8 cellular contexts compared by ENCODE assay signal in genomic region chr16:1494129-1494640, GRCh38. TPM values are rescaled to one million over a fixed set of nuclear protein-coding genes. Genes with fewer than 3 reads are reported as not detected.
DNase-seq lines count a peak whose midpoint lies in the region; ATAC-seq, FAIRE-seq and TF ChIP-seq lines count a peak whose summit lies in the region.

No MANE protein-coding gene starts in this region.

- H3K9me3 ChIP-seq in CD8-positive, alpha-beta memory T cell (ENCODE audit: low read length), result no peaks in the 10 kb centered on the region
- H3K9me3 ChIP-seq in right cardiac atrium (ENCODE audit: control insufficient read depth, low read length), result no peaks in the 10 kb centered on the region
- no peaks in the 10 kb centered on the region for H3K9me3 ChIP-seq in gastrocnemius medialis

- H3K36me3 ChIP-seq in CD8-positive, alpha-beta memory T cell (ENCODE audit: insufficient read depth, low read length), result no peaks in the 10 kb centered on the region
- H3K36me3 ChIP-seq in gastrocnemius medialis, result peaks cover 0 to 41% of the 10 kb centered on the region in 2 donors

- TF ChIP-seq POLR2A in gastrocnemius medialis (IDR thresholded peaks at IDR 0.05) (no peak), GM12892 (IDR thresholded peaks at IDR 0.05; ENCODE audit: low read depth, low read length) (no peak)

- CTCF ChIA-PET in CD8-positive, alpha-beta memory T cell (lab: Charles Lee), result no interaction called here

- H3K27me3 ChIP-seq in CD8-positive, alpha-beta memory T cell (ENCODE audit: insufficient read depth, low read length, poor library complexity, severe bottlenecking), result no peaks in the 10 kb centered on the region
- H3K27me3 ChIP-seq in right cardiac atrium (ENCODE audit: control insufficient read depth, insufficient read depth), result no peaks in the 10 kb centered on the region
- no peaks in the 10 kb centered on the region for H3K27me3 ChIP-seq in gastrocnemius medialis

- no peak for ATAC-seq in activated naive CD4-positive, alpha-beta T cell treated with anti-CD3 and anti-CD28 coated beads, Interleukin-2, amount 50 U/mL, for 72 hours
- ATAC-seq in right cardiac atrium, result peak; percentile 75 to 76
- peak; percentile 46 to 55 for ATAC-seq in gastrocnemius medialis
- no peak for ATAC-seq in HG02610 (IDR thresholded peaks at IDR 0.05; ENCODE audit: unreplicated experiment)

- peak; percentile 27 to 69 (median 58) for TF ChIP-seq CTCF in gastrocnemius medialis (IDR thresholded peaks at IDR 0.05 in 4 of 5, conservative IDR thresholded peaks at IDR 0.05 in 1 of 5)

- no peak for DNase-seq in CD8-positive, alpha-beta memory T cell
- peak; percentile 72 for DNase-seq in HT1080 (ENCODE audit: low read depth)
- no peak for DNase-seq in activated naive CD4-positive, alpha-beta T cell treated with anti-CD3 and anti-CD28 coated beads, Interleukin-2, amount 50 U/mL, for 72 hours (ENCODE audit: low spot score in 2 of 2)
- peak; percentile 76 to 90 (median 89) for DNase-seq in right cardiac atrium
- DNase-seq in gastrocnemius medialis, result peak; percentile 53 to 74
- no peak for DNase-seq in NCI-H1417 (lab: John Stamatoyannopoulos, UW)
- no peak for DNase-seq in GM12892 (ENCODE audit: insufficient read length)

- peaks cover 9 to 17% (median 11%) of the 10 kb centered on the region in 3 donors for H3K4me1 Mint-ChIP-seq in CD8-positive, alpha-beta memory T cell

- FAIRE-seq in GM12892 (lab: Jason Lieb, UNC), result no peak

- intact Hi-C loops in right cardiac atrium (cut with DNase I), result loop anchor here in 1 of 4 donors (5.0 to 10.0 kb wide), 2 partner anchors 71 to 123 kb away; no protein-coding TSS in a partner anchor
- intact Hi-C loops in gastrocnemius medialis (cut with DNase I; ENCODE audit: low total_unique reads), result loop anchor here (2.0 to 10.0 kb wide), 6 partner anchors 37 to 211 kb away; partner anchors contain the start of genes CRAMP1, IFT140 and MAPK8IP3

- peaks cover 0 to 32% (median 0%) of the 10 kb centered on the region in 3 donors for H3K36me3 Mint-ChIP-seq in CD8-positive, alpha-beta memory T cell
- peaks cover 7 to 13% of the 10 kb centered on the region in 2 donors for H3K36me3 Mint-ChIP-seq in activated naive CD4-positive, alpha-beta T cell treated with anti-CD3 and anti-CD28 coated beads, Interleukin-2, amount 50 U/mL, for 72 hours

- WGBS in right cardiac atrium, result 16% methylated on average over 25 of the region's 25 CpGs

- in situ Hi-C loops in gastrocnemius medialis (cut with MboI; ENCODE audit: low sequenced_read_pairs in 4 of 4), result no loop called here

- H3K4me3 Mint-ChIP-seq in CD8-positive, alpha-beta memory T cell, result peak overlapping the region; percentile 86 to 97 (median 92)

- peaks cover 15% of the 10 kb centered on the region for H3K4me1 ChIP-seq in CD8-positive, alpha-beta memory T cell (ENCODE audit: insufficient read depth, low read length)
- peaks cover 4% of the 10 kb centered on the region for H3K4me1 ChIP-seq in right cardiac atrium (ENCODE audit: control insufficient read depth, insufficient read depth, low read length)
- H3K4me1 ChIP-seq in gastrocnemius medialis, result peaks cover 15 to 20% of the 10 kb centered on the region in 2 donors

- H3K9me3 Mint-ChIP-seq in CD8-positive, alpha-beta memory T cell, result no peaks in the 10 kb centered on the region
- H3K9me3 Mint-ChIP-seq in activated naive CD4-positive, alpha-beta T cell treated with anti-CD3 and anti-CD28 coated beads, Interleukin-2, amount 50 U/mL, for 72 hours, result no peaks in the 10 kb centered on the region

- H3K4me3 ChIP-seq in CD8-positive, alpha-beta memory T cell (ENCODE audit: low read length), result peak overlapping the region; percentile 51
- H3K4me3 ChIP-seq in right cardiac atrium (ENCODE audit: low read length) (peak overlapping the region; percentile 86), gastrocnemius medialis (peak overlapping the region; percentile 78 to 95 (median 83))

- peak overlapping the region; percentile 83 for H3K27ac ChIP-seq in CD8-positive, alpha-beta memory T cell (ENCODE audit: low read depth, low read length)
- peak overlapping the region; percentile 22 for H3K27ac ChIP-seq in right cardiac atrium (ENCODE audit: low read length)
- peak overlapping the region; percentile 84 to 98 (median 92) for H3K27ac ChIP-seq in gastrocnemius medialis

- POLR2A ChIA-PET in CD8-positive, alpha-beta memory T cell (lab: Charles Lee), result interaction anchor here (1.1 to 2.1 kb wide), 3 partner anchors 39 to 212 kb away, joined by 3 to 6 read pairs (median 3); partner anchors contain the start of genes MAPK8IP3 and TMEM204

- peak overlapping the region in 5 of 8 donors; percentile 23 to 61 (median 45) for H3K27ac Mint-ChIP-seq in CD8-positive, alpha-beta memory T cell
- H3K27ac Mint-ChIP-seq in activated naive CD4-positive, alpha-beta T cell treated with anti-CD3 and anti-CD28 coated beads, Interleukin-2, amount 50 U/mL, for 72 hours, result peak overlapping the region; percentile 94 to 95

- no peaks in the 10 kb centered on the region for H3K27me3 Mint-ChIP-seq in CD8-positive, alpha-beta memory T cell

RNA-seq across cellular contexts. Expression of gene TELO2, which starts 1.0 kb away (rescaled TPM):
- total RNA-seq in CD8-positive, alpha-beta memory T cell, result 10 to 100 TPM; 84.7 to 84.9 TPM
- polyA plus RNA-seq in CD8-positive, alpha-beta memory T cell, result 14.0 TPM
- total RNA-seq in HT1080 (2014; rRNA removed; shearing (Covaris generic)), result 27.1 and 35.6 TPM in 2 replicates
- polyA plus RNA-seq in HT1080 (2015; cell fraction: cytosol; rRNA removed), result 15.9 and 19.3 TPM in 2 replicates
- 205 and 222 TPM in 2 replicates for polyA plus RNA-seq in HT1080 (2015; cell fraction: nucleus; rRNA removed)
- 10 to 100 TPM; 53.4 to 94.9 TPM for total RNA-seq in activated naive CD4-positive, alpha-beta T cell treated with anti-CD3 and anti-CD28 coated beads, Interleukin-2, amount 50 U/mL, for 72 hours
- total RNA-seq in right cardiac atrium, result 10 to 100 TPM; 21.2 to 29.2 (median 23.2) TPM
- polyA plus RNA-seq in right cardiac atrium, result 24.6 TPM
- total RNA-seq in gastrocnemius medialis, result 10 to 100 TPM in 2 of 4 donors, 1 to 10 TPM in 2; 2.9 to 11.2 (median 9.8) TPM
- polyA plus RNA-seq in GM12892 (2012; ENCODE audit: missing spikeins), result 13.7 TPM

RNA-seq across cellular contexts. Expression of gene PTX4, which starts 5.4 kb away (rescaled TPM):
- not detected for total RNA-seq in CD8-positive, alpha-beta memory T cell
- polyA plus RNA-seq in CD8-positive, alpha-beta memory T cell, result not detected
- not detected in 2 replicates for total RNA-seq in HT1080 (2014; rRNA removed; shearing (Covaris generic))
- polyA plus RNA-seq in HT1080 (2015; cell fraction: cytosol; rRNA removed), result 0.09 TPM in 1 of 2 replicates, not detected in the other
- not detected in 2 replicates for polyA plus RNA-seq in HT1080 (2015; cell fraction: nucleus; rRNA removed)
- not detected for total RNA-seq in activated naive CD4-positive, alpha-beta T cell treated with anti-CD3 and anti-CD28 coated beads, Interleukin-2, amount 50 U/mL, for 72 hours
- total RNA-seq in right cardiac atrium, result under 1 TPM in 2 of 4 donors, not detected in 2; 0.18 to 0.28 TPM
- polyA plus RNA-seq in right cardiac atrium, result 0.09 TPM
- under 1 TPM in 1 of 4 donors, not detected in 3; 0.41 TPM for total RNA-seq in gastrocnemius medialis
- polyA plus RNA-seq in GM12892 (2012; ENCODE audit: missing spikeins), result not detected

RNA-seq across cellular contexts. Expression of gene CLCN7, which starts 19.4 kb away (rescaled TPM):
- 10 to 100 TPM; 52.8 to 59.1 TPM for total RNA-seq in CD8-positive, alpha-beta memory T cell
- 29.3 TPM for polyA plus RNA-seq in CD8-positive, alpha-beta memory T cell
- total RNA-seq in HT1080 (2014; rRNA removed; shearing (Covaris generic)), result 57.5 and 67.0 TPM in 2 replicates
- 36.1 and 37.2 TPM in 2 replicates for polyA plus RNA-seq in HT1080 (2015; cell fraction: cytosol; rRNA removed)
- 95.4 and 109 TPM in 2 replicates for polyA plus RNA-seq in HT1080 (2015; cell fraction: nucleus; rRNA removed)
- 100 to 1,000 TPM in 1 of 2 donors, 10 to 100 TPM in 1; 43.2 to 138 TPM for total RNA-seq in activated naive CD4-positive, alpha-beta T cell treated with anti-CD3 and anti-CD28 coated beads, Interleukin-2, amount 50 U/mL, for 72 hours
- 10 to 100 TPM; 32.9 to 54.8 (median 49.0) TPM for total RNA-seq in right cardiac atrium
- polyA plus RNA-seq in right cardiac atrium, result 35.7 TPM
- total RNA-seq in gastrocnemius medialis, result 10 to 100 TPM; 24.8 to 45.8 (median 38.4) TPM
- polyA plus RNA-seq in GM12892 (2012; ENCODE audit: missing spikeins), result 14.7 TPM

RNA-seq across cellular contexts. Expression of gene TMEM204, which starts 39.3 kb away (rescaled TPM):
- 10 to 100 TPM; 27.1 to 30.9 TPM for total RNA-seq in CD8-positive, alpha-beta memory T cell
- polyA plus RNA-seq in CD8-positive, alpha-beta memory T cell, result 68.4 TPM
- 35.7 and 37.2 TPM in 2 replicates for total RNA-seq in HT1080 (2014; rRNA removed; shearing (Covaris generic))
- 27.4 and 30.2 TPM in 2 replicates for polyA plus RNA-seq in HT1080 (2015; cell fraction: cytosol; rRNA removed)
- polyA plus RNA-seq in HT1080 (2015; cell fraction: nucleus; rRNA removed), result 18.9 and 21.2 TPM in 2 replicates
- 10 to 100 TPM; 10.3 to 17.6 TPM for total RNA-seq in activated naive CD4-positive, alpha-beta T cell treated with anti-CD3 and anti-CD28 coated beads, Interleukin-2, amount 50 U/mL, for 72 hours
- 10 to 100 TPM; 19.0 to 22.1 (median 20.9) TPM for total RNA-seq in right cardiac atrium
- polyA plus RNA-seq in right cardiac atrium, result 32.2 TPM
- 10 to 100 TPM; 14.7 to 27.7 (median 22.1) TPM for total RNA-seq in gastrocnemius medialis
- 0.15 TPM for polyA plus RNA-seq in GM12892 (2012; ENCODE audit: missing spikeins)

RNA-seq across cellular contexts. Expression of gene CCDC154, which starts 49.8 kb away (rescaled TPM):
- 1 to 10 TPM; 2.3 to 2.8 TPM for total RNA-seq in CD8-positive, alpha-beta memory T cell
- not detected for polyA plus RNA-seq in CD8-positive, alpha-beta memory T cell
- 0.03 and 0.26 TPM in 2 replicates for total RNA-seq in HT1080 (2014; rRNA removed; shearing (Covaris generic))
- polyA plus RNA-seq in HT1080 (2015; cell fraction: cytosol; rRNA removed), result not detected in 2 replicates
- polyA plus RNA-seq in HT1080 (2015; cell fraction: nucleus; rRNA removed), result 0.11 and 0.13 TPM in 2 replicates
- 1 to 10 TPM; 2.6 to 3.6 TPM for total RNA-seq in activated naive CD4-positive, alpha-beta T cell treated with anti-CD3 and anti-CD28 coated beads, Interleukin-2, amount 50 U/mL, for 72 hours
- total RNA-seq in right cardiac atrium (1 to 10 TPM in 2 of 4 donors, under 1 TPM in 2; 0.39 to 1.8 (median 0.89) TPM), gastrocnemius medialis (under 1 TPM in 1 of 4 donors, not detected in 3; 0.40 TPM)
- 0.50 TPM for polyA plus RNA-seq in right cardiac atrium
- 0.38 TPM for polyA plus RNA-seq in GM12892 (2012; ENCODE audit: missing spikeins)

Comparison
In these comparisons a context has a peak if more than half of its experiments do, and no peak if none do; other contexts are left out.
1. DNase-seq: peak in HT1080 (single experiment), right cardiac atrium (3 of 3) and gastrocnemius medialis (2 of 2); none in CD8-positive, alpha-beta memory T cell (0 of 5), activated naive CD4-positive, alpha-beta T cell treated with anti-CD3 and anti-CD28 coated beads, Interleukin-2, amount 50 U/mL, for 72 hours (0 of 2), NCI-H1417 (0 of 3) and GM12892 (single experiment).
2. H3K27ac ChIP-seq: peak in every context shown above with its lines; median percentile 92 in gastrocnemius medialis; 83 in CD8-positive, alpha-beta memory T cell; 22 in right cardiac atrium.
3. ATAC-seq: peak in right cardiac atrium (2 of 2) and gastrocnemius medialis (2 of 2); none in activated naive CD4-positive, alpha-beta T cell treated with anti-CD3 and anti-CD28 coated beads, Interleukin-2, amount 50 U/mL, for 72 hours (0 of 2) and HG02610 (single experiment).
4. Peak in every context shown above with its lines, with median percentiles within 50 percentile points of each other: H3K4me3 ChIP-seq.